12 cellular contexts compared by ENCODE assay signal in genomic region chr20:10625641-10626040, GRCh38. TPM values are rescaled to one million over a fixed set of nuclear protein-coding genes. Genes with fewer than 3 reads are reported as not detected.
"Had no signal": no experiment of that assay in that cellular context is flagged by ENCODE, and none has a peak within 500 bp of the region (broad histone marks: within the 10 kb centered on the region; RNA-seq: fewer than 3 reads in every experiment).

No MANE protein-coding gene starts in this region.

- DNase-seq: activated B cell treated with CpG ODN at 0.5 μM for 24 hours; activated effector memory CD4-positive, alpha-beta T cell treated with Interleukin-2 at 50 U/mL for 16 hours; activated T-cell treated with anti-CD3 and anti-CD28 coated beads, Interleukin-2, amount 50 U/mL, for 1 hour; amygdala; endodermal cell; left ventricle myocardium inferior; mesenchymal stem cell; pancreas; stimulated activated CD4-positive, alpha-beta T cell treated with anti-CD3 and anti-CD28 coated beads, Interleukin-4, amount 100 ng/mL, for 4 hours; stomach; T-helper 17 cell had no signal

- H3K4me3 ChIP-seq: left ventricle myocardium inferior, pancreas, stomach had no signal

- H3K27me3 ChIP-seq: pancreas, stomach had no signal

- ATAC-seq: activated naive CD4-positive, alpha-beta T cell treated with anti-CD3 and anti-CD28 coated beads, Interleukin-2, amount 50 U/mL, for 72 hours; pancreas; T-helper 17 cell had no signal

- H3K36me3 ChIP-seq: pancreas had no signal

- H3K27ac ChIP-seq: pancreas, stomach had no signal

- H3K9me3 ChIP-seq: left ventricle myocardium inferior, pancreas, stomach had no signal

RNA-seq across cellular contexts. Expression of gene JAG1, which starts 48.2 kb away (rescaled TPM):
- total RNA-seq: activated B cell treated with CpG ODN at 0.5 μM for 24 hours had no signal
